In the genomic region with DNA sequence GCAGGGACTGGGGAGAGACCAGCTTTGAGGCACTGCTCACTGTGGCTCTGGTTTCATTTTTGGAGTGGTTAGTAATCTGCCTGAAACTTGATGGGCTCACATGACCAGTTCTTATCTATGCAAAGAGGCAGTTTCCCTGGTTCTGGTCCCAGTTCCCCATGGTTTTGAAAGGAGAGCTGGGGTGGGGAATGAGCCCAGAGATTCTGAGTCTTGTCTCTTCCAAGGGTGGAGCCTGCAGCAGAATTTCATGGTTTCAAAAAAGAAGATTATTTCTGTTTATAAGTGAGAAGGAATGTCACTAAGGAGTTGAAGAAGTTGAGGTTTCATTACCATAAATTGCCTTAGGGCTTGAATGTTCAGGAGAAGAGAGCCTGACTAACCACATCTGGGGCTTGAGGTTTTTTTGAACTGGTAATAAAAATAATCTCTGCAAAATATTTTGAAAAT, we compare ENCODE assay signal across 16 cellular contexts.
DNase-seq lines count a peak whose midpoint lies in the region; ATAC-seq and TF ChIP-seq lines count a peak whose summit lies in the region.
"Had no signal": no experiment of that assay in that cellular context is flagged by ENCODE, and none has a peak within 500 bp of the region (broad histone marks: within the 10 kb centered on the region; RNA-seq: fewer than 3 reads in every experiment).

No MANE protein-coding gene starts in this region.

- H3K27me3 ChIP-seq in ascending aorta (no peaks in the 10 kb centered on the region), heart right ventricle (peaks cover 0 to 3% (median 0%) of the 10 kb centered on the region in 7 donors), thoracic aorta (replicated peaks; ENCODE audit: insufficient read depth) (no peaks in the 10 kb centered on the region)

- H3K4me3 ChIP-seq in ascending aorta (no peak overlapping the region), heart right ventricle (no peak overlapping the region), thoracic aorta (peak overlapping the region; percentile 40)
- H3K4me3 ChIP-seq: GM23338 had no signal

- ATAC-seq in GM21529 (IDR thresholded peaks at IDR 0.05; ENCODE audit: unreplicated experiment) (peak; percentile 48), heart right ventricle (peak in 6 of 8 donors; percentile 51 to 76 (median 61)), thoracic aorta (ENCODE audit: insufficient number of reproducible peaks, low FRiP score, low read depth) (no peak), GM21360 (IDR thresholded peaks at IDR 0.05; ENCODE audit: unreplicated experiment) (no peak), HG03469 (IDR thresholded peaks at IDR 0.05; ENCODE audit: unreplicated experiment) (no peak), HG02571 (IDR thresholded peaks at IDR 0.05; ENCODE audit: unreplicated experiment) (no peak)
- ATAC-seq: activated CD8-positive, alpha-beta T cell treated with anti-CD3 and anti-CD28 coated beads for 36 hours; GM23338; HepG2; stimulated activated naive B cell treated with anti-CD40 and anti-IgM and Interleukin-4, amounts not matched to agents 10 μg/mL and 1 μg/mL and 100 μg/mL, for 72 hours had no signal

- H3K27ac ChIP-seq in ascending aorta (peak overlapping the region; percentile 3 to 57), heart right ventricle (peak overlapping the region in 2 of 10 donors; percentile 9 to 35), thoracic aorta (peak overlapping the region in 1 of 2 donors; percentile 64)

- TF ChIP-seq CTCF in ascending aorta (IDR thresholded peaks at IDR 0.05): no peak
- TF ChIP-seq CTCF in heart right ventricle (IDR thresholded peaks at IDR 0.05): no peak
- TF ChIP-seq CTCF in thoracic aorta (IDR thresholded peaks at IDR 0.05): no peak

- DNase-seq in ascending aorta (ENCODE audit: low spot score in 2 of 2) (no peak), heart right ventricle (no peak), thoracic aorta (ENCODE audit: low spot score) (no peak), NCI-H1436 (lab: John Stamatoyannopoulos, UW) (no peak)
- DNase-seq: activated CD8-positive, alpha-beta T cell treated with anti-CD3 and anti-CD28 coated beads for 36 hours; activated naive CD4-positive, alpha-beta T cell treated with Interleukin-2 at 50 U/mL for 16 hours; CD4-positive, alpha-beta memory T cell; NCI-H1694; stimulated activated CD4-positive, alpha-beta T cell treated with anti-CD3 and anti-CD28 coated beads, Interleukin-2, amount 100 ng/mL, for 24 hours; stimulated activated naive B cell treated with anti-CD40 and anti-IgM and Interleukin-4, amounts not matched to agents 10 μg/mL and 1 μg/mL and 100 μg/mL, for 72 hours had no signal

- no peaks in the 10 kb centered on the region for H3K36me3 ChIP-seq in ascending aorta
- no peaks in the 10 kb centered on the region for H3K36me3 ChIP-seq in heart right ventricle
- no peaks in the 10 kb centered on the region for H3K36me3 ChIP-seq in thoracic aorta

- intact Hi-C loops in ascending aorta (cut with DNase I): no loop called here
- intact Hi-C loops in heart right ventricle (cut with DNase I): no loop called here

- H3K9me3 ChIP-seq in ascending aorta (no peaks in the 10 kb centered on the region), heart right ventricle (peaks cover 0 to 12% (median 0%) of the 10 kb centered on the region in 11 donors), thoracic aorta (no peaks in the 10 kb centered on the region)

- peaks cover 0 to 8% of the 10 kb centered on the region in 2 donors for H3K4me1 ChIP-seq in ascending aorta
- H3K4me1 ChIP-seq in heart right ventricle: peaks cover 0 to 11% (median 5%) of the 10 kb centered on the region in 9 donors
- H3K4me1 ChIP-seq in thoracic aorta (ENCODE audit: control insufficient read depth in 1 of 2, low read depth in 2 of 2): peaks cover 18 to 26% of the 10 kb centered on the region in 2 donors

Comparison
In these comparisons a context has a peak if more than half of its experiments do, and no peak if none do; other contexts are left out.
1. ATAC-seq: peak in GM21529 (single experiment) and heart right ventricle (6 of 8); none in thoracic aorta (single experiment), GM21360 (single experiment), HG03469 (single experiment) and HG02571 (single experiment).